ENCODE assay signal across 8 cellular contexts in the genomic region with DNA sequence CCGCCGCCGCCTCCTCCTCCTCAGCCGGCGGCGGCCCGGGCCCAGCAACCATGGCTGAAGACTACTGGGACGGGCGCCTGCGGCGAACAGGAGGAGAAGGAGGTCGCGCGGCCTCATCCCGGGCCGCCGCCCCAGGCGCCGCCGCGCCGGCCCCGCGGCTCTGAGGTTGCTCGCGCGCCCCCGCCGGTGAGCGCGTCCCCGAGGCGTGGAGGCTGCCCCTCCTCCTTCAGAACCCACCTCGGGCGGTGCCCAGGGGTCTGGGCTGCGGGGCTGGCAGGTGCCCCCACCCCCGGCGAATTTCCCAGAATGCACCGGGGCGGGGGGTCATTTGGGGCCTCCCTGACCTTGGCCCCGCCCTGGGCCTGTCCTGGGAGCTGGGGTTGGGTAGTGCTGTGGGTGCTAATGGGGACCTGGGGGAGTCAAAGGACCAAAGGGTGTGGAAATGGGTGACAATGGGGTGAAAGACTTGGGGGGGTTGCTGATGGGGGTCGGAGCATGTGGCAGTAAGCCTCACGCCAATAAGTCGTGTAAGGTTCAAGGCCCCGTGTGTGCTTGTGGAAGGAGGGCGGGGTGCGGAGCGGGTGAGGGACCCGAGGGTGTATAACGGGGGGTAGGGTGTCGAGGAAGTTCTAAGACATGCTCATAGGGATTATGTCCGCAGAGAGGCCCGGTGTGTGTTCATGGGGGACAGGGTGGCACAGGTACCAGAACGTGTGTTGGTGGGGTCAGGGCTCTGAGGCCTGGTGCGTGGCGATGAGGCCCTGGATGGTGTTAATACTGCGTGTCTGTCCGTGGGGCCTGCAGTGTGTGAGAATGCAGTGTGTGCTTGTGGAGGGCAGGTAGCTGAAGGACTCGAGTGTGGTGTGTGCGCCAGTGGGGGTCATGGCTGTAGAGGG. TPM values are rescaled to one million over a fixed set of nuclear protein-coding genes. Genes with fewer than 3 reads are reported as not detected.
DNase-seq lines count a peak whose midpoint lies in the region; ATAC-seq, FAIRE-seq and TF ChIP-seq lines count a peak whose summit lies in the region.

No MANE protein-coding gene starts in this region.

- H3K27me3 ChIP-seq in GM12878 (replicated peaks in 1 of 2; ENCODE audit: control insufficient read depth in 2 of 2, insufficient read depth in 2 of 2, low read length in 1 of 2): no peaks in the 10 kb centered on the region

- POLR2A ChIA-PET in GM12878 (lab: Charles Lee): interaction anchor here (0.6 to 3.2 kb wide), 5 partner anchors 27 to 628 kb away, joined by 3 to 25 read pairs (median 4); a partner anchor contains a TSS

- no peaks in the 10 kb centered on the region for H3K9me3 ChIP-seq in GM12878 (replicated peaks; ENCODE audit: control insufficient read depth, insufficient read depth, low read length)

- 6% methylated on average over 52 of the region's 60 CpGs for WGBS in GM12878 (ENCODE audit: insufficient coverage, insufficient replicate concordance, low lambda C conversion rate, missing lambda C conversion rate)

- RAD21 ChIA-PET in GM12878 (lab: Charles Lee; ENCODE audit: unreplicated experiment): no interaction called here

- H3K36me3 ChIP-seq in GM12878 (ENCODE audit: control insufficient read depth in 2 of 2, insufficient read depth in 2 of 2, low read length in 1 of 2): peaks cover 25 to 26% of the 10 kb centered on the region in 2 experiments

- peaks cover 8% of the 10 kb centered on the region; the same call in 1 of the 2 replicates for H3K4me1 ChIP-seq in GM12878 (ENCODE audit: control insufficient read depth, insufficient read depth, low read length)

- SMC1A ChIA-PET in GM12878 (lab: Charles Lee; ENCODE audit: uncharacterized antibody, unreplicated experiment): no interaction called here

- no peak for TF ChIP-seq CTCF in GM12878 (IDR thresholded peaks at IDR 0.05 in 2 of 3, conservative IDR thresholded peaks at IDR 0.05 in 1 of 3; ENCODE audit: control insufficient read depth in 2 of 3, extremely low read depth in 1 of 3, insufficient read depth in 1 of 3, low read depth in 3 of 3, low read length in 3 of 3)

- no peak for TF ChIP-seq EP300 in GM12878 (IDR thresholded peaks at IDR 0.05; ENCODE audit: borderline replicate concordance in 1 of 2, control insufficient read depth in 1 of 2, low read depth in 2 of 2, low read length in 2 of 2)

- peak overlapping the region; percentile 88 for H3K9ac ChIP-seq in GM12878 (ENCODE audit: control insufficient read depth, insufficient read depth, low read length)

- H3K79me2 ChIP-seq in GM12878 (ENCODE audit: control insufficient read depth, insufficient read depth, low read length): peaks cover 41% of the 10 kb centered on the region

- intact Hi-C loops in GM12878 (cut with micrococcal nuclease; ENCODE audit: unreplicated experiment): loop anchor here (2.0 kb wide), 1 partner anchor 26 kb away; a partner anchor contains a TSS

- no TSS peak for BruUV-seq in GM12878 (replicated peaks; lab: Mats Ljungman, UMichigan)

- no peak for FAIRE-seq in GM12878 (lab: Jason Lieb, UNC)
- no peak for FAIRE-seq in RCC 7860 (lab: Jason Lieb, UNC)

- DNase-seq in NCI-H748 (lab: John Stamatoyannopoulos, UW; ENCODE audit: unreplicated experiment) (peak; percentile 48), NCI-H748 treated with DMSO at 0.1 percent for 48 hours (lab: John Stamatoyannopoulos, UW) (no peak), T follicular helper cell (ENCODE audit: low read depth) (peak; percentile 30), GM12878 (ENCODE audit: low read depth, low spot score) (no peak), iPS-NIHi7 (ENCODE audit: extremely low spot score) (peak; percentile 61), RCC 7860 (ENCODE audit: low spot score) (no peak)
- peak; percentile 39 for DNase-seq in stimulated activated CD4-positive, alpha-beta T cell treated with anti-CD3 and anti-CD28 coated beads, Interleukin-1b, Interleukin-23, amount 100 ng/mL, for 48 hours

- peak overlapping the region; percentile 75 for H3K4me2 ChIP-seq in GM12878 (ENCODE audit: control insufficient read depth, insufficient read depth)

- no peak for TF ChIP-seq RAD21 in GM12878 (IDR thresholded peaks at IDR 0.05; ENCODE audit: insufficient read depth, low read depth, low read length)

- CTCF ChIA-PET in GM12878 (lab: Yijun Ruan, JAX): no interaction called here

- in situ Hi-C loops in GM12878 (cut with MboI): loop anchor here (10.0 to 25.0 kb wide), 2 partner anchors 426 to 1718 kb away; no protein-coding TSS in a partner anchor

- TF ChIP-seq POLR2A in GM12878 (IDR thresholded peaks at IDR 0.05; ENCODE audit: low read depth, low read length): peak; percentile 15; the same call in 1 of the 2 replicates

- peaks cover 18% of the 10 kb centered on the region for H4K20me1 ChIP-seq in GM12878 (ENCODE audit: control insufficient read depth, insufficient read depth)

- peak overlapping the region; percentile 96 for H3K27ac ChIP-seq in GM12878 (ENCODE audit: control insufficient read depth, insufficient read depth)

- H3K4me3 ChIP-seq in GM12878: peak overlapping the region; percentile 88

- peak overlapping the region; percentile 96 for H2AFZ ChIP-seq in GM12878 (ENCODE audit: control insufficient read depth, low read depth, low read length)

- ATAC-seq in GM12878 (peak; percentile 2), GM21447 (IDR thresholded peaks at IDR 0.05; ENCODE audit: unreplicated experiment) (no peak)

RNA-seq across cellular contexts. Expression of a gene that starts 0.7 kb away (rescaled TPM):
- 48.3 and 52.2 TPM in 2 replicates for total RNA-seq in GM12878 (2013; cell fraction: nucleolus; rRNA removed)
- total RNA-seq in GM12878 (2014; rRNA removed) (45.6 and 45.7 TPM in 2 replicates), GM12878 (2014; rRNA removed; fragmentation: Illumina TruSeq; extraction: Trizol) (32.0 and 32.1 TPM in 2 replicates), GM12878 (2021) (63.5 and 64.5 TPM in 2 replicates)
- polyA plus RNA-seq in GM12878 (2011; ENCODE audit: low read depth): 42.8 TPM
- polyA plus RNA-seq in GM12878 (2011; rRNA removed) (36.5 and 75.1 TPM in 2 replicates), GM12878 (2014; fragmentation: Illumina TruSeq; extraction: Trizol) (41.4 and 50.7 TPM in 2 replicates), GM12878 (2014; fragmentation: Nextera tagmentation; extraction: Ambion mirVana) (1 to 10 TPM; 2.4 to 4.1 TPM), GM12878 (2014; rRNA removed) (57.1 and 64.1 TPM in 2 replicates), GM12878 (2016; fragmentation: Nextera tagmentation; extraction: Ambion mirVana) (10 to 100 TPM; 43.7 to 52.7 TPM)
- polyA plus RNA-seq in GM12878 (2011; cell fraction: cytosol; rRNA removed): 92.7 and 112 TPM in 2 replicates
- polyA plus RNA-seq in GM12878 (2011; cell fraction: nucleus; rRNA removed): 278 and 292 TPM in 2 replicates
- 54.4 and 59.2 TPM in 2 replicates for polyA plus RNA-seq in GM12878 (2012)
- polyA minus RNA-seq in GM12878 (2011; rRNA and poly(A)+ RNA removed): 83.6 and 118 TPM in 2 replicates
- polyA minus RNA-seq in GM12878 (2011; cell fraction: cytosol; rRNA and poly(A)+ RNA removed): 46.0 and 50.3 TPM in 2 replicates
- polyA minus RNA-seq in GM12878 (2011; cell fraction: nucleus; rRNA and poly(A)+ RNA removed): 40.9 and 54.2 TPM in 2 replicates

RNA-seq across cellular contexts. Expression of a gene that starts 13.6 kb away (rescaled TPM):
- total RNA-seq in GM12878 (2013; cell fraction: nucleolus; rRNA removed): 57.1 and 66.4 TPM in 2 replicates
- total RNA-seq in GM12878 (2014; rRNA removed) (15.8 and 20.0 TPM in 2 replicates), GM12878 (2014; rRNA removed; fragmentation: Illumina TruSeq; extraction: Trizol) (13.1 and 14.6 TPM in 2 replicates), GM12878 (2021) (37.5 and 42.3 TPM in 2 replicates)
- 22.8 TPM for polyA plus RNA-seq in GM12878 (2011; ENCODE audit: low read depth)
- polyA plus RNA-seq in GM12878 (2011; rRNA removed) (9.1 and 24.7 TPM in 2 replicates), GM12878 (2014; fragmentation: Illumina TruSeq; extraction: Trizol) (19.9 and 21.0 TPM in 2 replicates), GM12878 (2014; fragmentation: Nextera tagmentation; extraction: Ambion mirVana) (1 to 10 TPM; 3.3 to 5.9 TPM), GM12878 (2014; rRNA removed) (21.8 and 25.1 TPM in 2 replicates), GM12878 (2016; fragmentation: Nextera tagmentation; extraction: Ambion mirVana) (10 to 100 TPM; 42.5 to 44.0 TPM)
- 18.6 and 21.9 TPM in 2 replicates for polyA plus RNA-seq in GM12878 (2011; cell fraction: cytosol; rRNA removed)
- polyA plus RNA-seq in GM12878 (2011; cell fraction: nucleus; rRNA removed): 79.1 and 80.0 TPM in 2 replicates
- 43.0 and 52.9 TPM in 2 replicates for polyA plus RNA-seq in GM12878 (2012)
- 50.6 and 62.9 TPM in 2 replicates for polyA minus RNA-seq in GM12878 (2011; rRNA and poly(A)+ RNA removed)
- 19.5 and 23.9 TPM in 2 replicates for polyA minus RNA-seq in GM12878 (2011; cell fraction: cytosol; rRNA and poly(A)+ RNA removed)
- 31.4 and 64.7 TPM in 2 replicates for polyA minus RNA-seq in GM12878 (2011; cell fraction: nucleus; rRNA and poly(A)+ RNA removed)

RNA-seq across cellular contexts. Expression of a gene that starts 25.5 kb away (rescaled TPM):
- total RNA-seq in GM12878 (2013; cell fraction: nucleolus; rRNA removed): 132 and 146 TPM in 2 replicates
- total RNA-seq in GM12878 (2014; rRNA removed) (228 and 255 TPM in 2 replicates), GM12878 (2014; rRNA removed; fragmentation: Illumina TruSeq; extraction: Trizol) (60.1 and 64.7 TPM in 2 replicates), GM12878 (2021) (296 and 314 TPM in 2 replicates)
- 130 TPM for polyA plus RNA-seq in GM12878 (2011; ENCODE audit: low read depth)
- polyA plus RNA-seq in GM12878 (2011; rRNA removed) (96.5 and 271 TPM in 2 replicates), GM12878 (2014; fragmentation: Illumina TruSeq; extraction: Trizol) (121 and 180 TPM in 2 replicates), GM12878 (2014; fragmentation: Nextera tagmentation; extraction: Ambion mirVana) (10 to 100 TPM; 60.4 to 79.9 TPM), GM12878 (2014; rRNA removed) (225 and 247 TPM in 2 replicates), GM12878 (2016; fragmentation: Nextera tagmentation; extraction: Ambion mirVana) (100 to 1,000 TPM; 208 to 229 TPM)
- 291 and 337 TPM in 2 replicates for polyA plus RNA-seq in GM12878 (2011; cell fraction: cytosol; rRNA removed)
- polyA plus RNA-seq in GM12878 (2011; cell fraction: nucleus; rRNA removed): 336 and 470 TPM in 2 replicates
- 161 and 179 TPM in 2 replicates for polyA plus RNA-seq in GM12878 (2012)
- polyA minus RNA-seq in GM12878 (2011; rRNA and poly(A)+ RNA removed): 354 and 380 TPM in 2 replicates
- 111 and 133 TPM in 2 replicates for polyA minus RNA-seq in GM12878 (2011; cell fraction: cytosol; rRNA and poly(A)+ RNA removed)
- polyA minus RNA-seq in GM12878 (2011; cell fraction: nucleus; rRNA and poly(A)+ RNA removed): 65.5 and 116 TPM in 2 replicates

Comparison
In these comparisons a context has a peak if more than half of its experiments do, and no peak if none do; other contexts are left out.
1. DNase-seq: peak in NCI-H748 (single experiment), T follicular helper cell (single experiment), iPS-NIHi7 (single experiment) and stimulated activated CD4-positive, alpha-beta T cell treated with anti-CD3 and anti-CD28 coated beads, Interleukin-1b, Interleukin-23, amount 100 ng/mL, for 48 hours (single experiment); none in NCI-H748 treated with DMSO at 0.1 percent for 48 hours (single experiment), GM12878 (single experiment) and RCC 7860 (single experiment).